In the genomic region with DNA sequence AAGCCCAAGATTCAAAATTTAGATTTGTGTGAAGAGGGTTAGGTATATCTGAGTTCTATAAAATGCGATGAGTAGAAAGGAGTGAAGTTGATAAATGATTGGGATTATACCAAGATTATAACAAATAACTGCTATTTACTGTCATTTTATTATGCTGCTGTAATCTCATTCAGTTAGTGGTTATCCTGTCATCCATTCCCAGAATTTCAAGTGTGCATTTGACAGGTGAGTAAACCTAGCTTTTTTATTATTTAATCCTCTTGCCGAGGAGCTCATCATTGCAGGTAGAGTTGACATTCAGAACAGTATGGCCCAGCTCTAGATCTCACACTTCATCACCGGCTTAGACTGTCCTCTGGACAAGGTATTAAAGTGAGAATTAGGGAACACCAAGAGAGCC, we compare ENCODE assay signal across 8 cellular contexts.
"Had no signal": no experiment of that assay in that cellular context is flagged by ENCODE, and none has a peak within 500 bp of the region (broad histone marks: within the 10 kb centered on the region; RNA-seq: fewer than 3 reads in every experiment).

No MANE protein-coding gene starts in this region.

- H3K36me3 ChIP-seq: HAP-1 had no signal

- DNase-seq: H7, HFFc6, KBM-7 had no signal

- H3K4me2 ChIP-seq: GM23338 had no signal

- H3K4me3 ChIP-seq: GM23338, HAP-1 had no signal

- ATAC-seq: GM23338, HCT116, HepG2 had no signal

- H2AFZ ChIP-seq: GM23338 had no signal

- H3K9me3 ChIP-seq: HAP-1 had no signal

- FAIRE-seq: HepG2 had no signal

- H3K27ac ChIP-seq: HL-60 had no signal
